11 cellular contexts compared by ENCODE assay signal in the genomic region with DNA sequence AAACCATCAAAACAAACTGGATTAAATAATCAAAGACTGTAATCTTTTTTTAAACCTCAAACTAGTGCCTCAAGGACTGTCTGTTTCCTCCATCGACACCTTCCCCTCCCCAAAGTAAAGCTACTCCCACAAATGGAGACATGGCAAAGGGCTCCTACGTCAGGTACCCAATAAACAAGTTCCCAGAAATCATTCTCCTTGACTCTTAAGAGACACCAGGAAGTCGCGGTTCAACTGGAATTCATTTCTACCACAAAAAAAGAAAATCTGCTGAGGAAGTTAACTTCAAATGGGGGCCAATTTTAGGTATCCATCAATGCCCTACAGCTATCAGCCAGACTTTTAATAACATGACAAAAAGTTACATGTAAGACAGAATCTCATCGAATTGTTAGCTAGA. TPM values are rescaled to one million over a fixed set of nuclear protein-coding genes. Genes with fewer than 3 reads are reported as not detected.
DNase-seq lines count a peak whose midpoint lies in the region; ATAC-seq and TF ChIP-seq lines count a peak whose summit lies in the region.
"Had no signal": no experiment of that assay in that cellular context is flagged by ENCODE, and none has a peak within 500 bp of the region (broad histone marks: within the 10 kb centered on the region; RNA-seq: fewer than 3 reads in every experiment).

No MANE protein-coding gene starts in this region.

- BruUV-seq in OCI-LY7 (replicated peaks; lab: Mats Ljungman, UMichigan) = no TSS peak

- POLR2A ChIA-PET in OCI-LY7 (lab: Charles Lee) = no interaction called here

- peaks cover 53% of the 10 kb centered on the region for H3K36me3 Mint-ChIP-seq in central memory CD8-positive, alpha-beta T cell (ENCODE audit: insufficient read depth)
- peaks cover 34% of the 10 kb centered on the region for H3K36me3 Mint-ChIP-seq in neural crest cell (ENCODE audit: low read depth)

- no peak overlapping the region for H2AFZ ChIP-seq in OCI-LY7 (ENCODE audit: low read length)

- TF ChIP-seq CTCF in GM12865 (IDR thresholded peaks at IDR 0.05; ENCODE audit: insufficient read depth, low read depth, low read length, missing control alignments) = no peak
- TF ChIP-seq CTCF in OCI-LY7 (conservative IDR thresholded peaks at IDR 0.05; ENCODE audit: low read length) = no peak
- no peak for TF ChIP-seq CTCF in neural crest cell (conservative IDR thresholded peaks at IDR 0.05)
- no peak for TF ChIP-seq CTCF in omental fat pad (IDR thresholded peaks at IDR 0.05)

- no peaks in the 10 kb centered on the region for H3K9me3 Mint-ChIP-seq in central memory CD8-positive, alpha-beta T cell
- H3K9me3 Mint-ChIP-seq in neural crest cell = no peaks in the 10 kb centered on the region

- peak overlapping the region; percentile 65 for H3K27ac ChIP-seq in OCI-LY7 (ENCODE audit: low read depth, low read length, poor library complexity, severe bottlenecking)

- no peaks in the 10 kb centered on the region for H3K9me3 ChIP-seq in OCI-LY7 (ENCODE audit: low read length)

- ATAC-seq in central memory CD8-positive, alpha-beta T cell (replicated peaks; ENCODE audit: extremely low read depth, poor library complexity, severe bottlenecking) = no peak
- ATAC-seq in omental fat pad (ENCODE audit: low FRiP score) = no peak

- no peaks in the 10 kb centered on the region for H3K9me2 ChIP-seq in OCI-LY7 (ENCODE audit: insufficient read depth, low read length)

- intact Hi-C loops in OCI-LY7 (cut with micrococcal nuclease; ENCODE audit: unreplicated experiment) = no loop called here

- CTCF ChIA-PET in OCI-LY7 (lab: Charles Lee; ENCODE audit: unreplicated experiment) = no interaction called here

- H3K4me3 ChIP-seq in GM12865 (ENCODE audit: low read depth, low read length) (peak overlapping the region; percentile 90), OCI-LY7 (ENCODE audit: low read depth, low read length, poor library complexity, severe bottlenecking) (peak overlapping the region; percentile 100)

- H3K4me2 ChIP-seq in OCI-LY7 (ENCODE audit: low read length) = peak overlapping the region; percentile 99

- peak overlapping the region; percentile 92 for H3K27ac Mint-ChIP-seq in central memory CD8-positive, alpha-beta T cell (ENCODE audit: low read depth)
- peak overlapping the region; percentile 7 for H3K27ac Mint-ChIP-seq in neural crest cell (ENCODE audit: unreplicated experiment)

- peaks cover 24% of the 10 kb centered on the region for H3K4me1 ChIP-seq in OCI-LY7 (ENCODE audit: insufficient read depth, low read length, poor library complexity, severe bottlenecking)

- peaks cover 34% of the 10 kb centered on the region for H3K79me2 ChIP-seq in OCI-LY7 (ENCODE audit: insufficient read depth, low read depth, low read length)

- H3K4me3 Mint-ChIP-seq in central memory CD8-positive, alpha-beta T cell = peak overlapping the region; percentile 89
- H3K4me3 Mint-ChIP-seq in neural crest cell = peak overlapping the region; percentile 96

- DNase-seq in GM12865 (ENCODE audit: low read depth) (no peak), OCI-LY7 (ENCODE audit: low spot score) (no peak), neural crest cell (ENCODE audit: low read depth, low spot score) (no peak), omental fat pad (ENCODE audit: low spot score) (no peak), NCI-H524 (lab: John Stamatoyannopoulos, UW) (no peak), epidermal melanocyte (ENCODE audit: insufficient read length, low spot score) (no peak), kidney glomerular epithelial cell (lab: John Stamatoyannopoulos, UW) (no peak)
- DNase-seq in central memory CD8-positive, alpha-beta T cell (ENCODE audit: low spot score in 2 of 2) = no peak
- DNase-seq: effector CD8-positive, alpha-beta T cell; NCI-H2107 had no signal

- peaks cover 26% of the 10 kb centered on the region; the same call in 1 of the 2 replicates for H4K20me1 ChIP-seq in OCI-LY7 (ENCODE audit: insufficient read depth, low read length)

- peaks cover 74% of the 10 kb centered on the region for H3K36me3 ChIP-seq in OCI-LY7 (ENCODE audit: insufficient read depth, low read length)

- no peaks in the 10 kb centered on the region for H3K27me3 Mint-ChIP-seq in central memory CD8-positive, alpha-beta T cell
- peaks cover 9% of the 10 kb centered on the region for H3K27me3 Mint-ChIP-seq in neural crest cell (ENCODE audit: low read depth)

- H3K4me1 Mint-ChIP-seq in central memory CD8-positive, alpha-beta T cell = peaks cover 41% of the 10 kb centered on the region
- peaks cover 49% of the 10 kb centered on the region for H3K4me1 Mint-ChIP-seq in neural crest cell

RNA-seq across cellular contexts. Expression of a gene that starts 2.5 kb away (rescaled TPM):
- total RNA-seq in OCI-LY7 (2014; rRNA removed; shearing (Covaris generic)) = 1,046 and 1,157 TPM in 2 replicates
- total RNA-seq in OCI-LY7 (2022) (1,024 and 1,064 TPM in 2 replicates), neural crest cell (1,868 and 1,917 TPM in 2 replicates), omental fat pad (1,000 to 10,000 TPM in 2 of 4 donors, 100 to 1,000 TPM in 2; 603 to 1,148 (median 884) TPM)

RNA-seq across cellular contexts. Expression of a gene that starts 31.2 kb away (rescaled TPM):
- total RNA-seq in OCI-LY7 (2014; rRNA removed; shearing (Covaris generic)) = 1.0 TPM in 1 of 2 replicates, not detected in the other
- total RNA-seq in OCI-LY7 (2022) (0.49 TPM in 1 of 2 replicates, not detected in the other), neural crest cell (4.8 and 6.2 TPM in 2 replicates), omental fat pad (1 to 10 TPM in 2 of 4 donors, under 1 TPM in 1, not detected in 1; 0.60 to 5.0 (median 4.7) TPM)

RNA-seq across cellular contexts. Expression of a gene that starts 35.7 kb away (rescaled TPM):
- 12.6 and 13.5 TPM in 2 replicates for total RNA-seq in OCI-LY7 (2014; rRNA removed; shearing (Covaris generic))
- total RNA-seq in OCI-LY7 (2022) (14.1 and 14.7 TPM in 2 replicates), neural crest cell (13.3 and 14.2 TPM in 2 replicates), omental fat pad (under 1 TPM in 3 of 4 donors, not detected in 1; 0.12 to 0.19 (median 0.13) TPM)
- total RNA-seq: mesenteric fat pad had no signal

Comparison
In these comparisons a context has a peak if more than half of its experiments do, and no peak if none do; other contexts are left out.
1. RNA of a gene that starts 35.7 kb away (total RNA-seq): 13.3 to 14.2 TPM in neural crest cell and 12.6 to 14.7 TPM in OCI-LY7; 0.12 to 0.19 TPM in omental fat pad; every median in the first group is over 10 times any median in the second.